Comparison of ENCODE assay signal across 1 cellular context in genomic region chr15:92645731-92646130, GRCh38.
TF ChIP-seq lines count a peak whose summit lies in the region.

No MANE protein-coding gene starts in this region.

TF ChIP-seq in H1, 55 proteins besides CTCF, POLR2A, EP300 and RAD21:
- TF ChIP-seq SP1 (IDR thresholded peaks at IDR 0.05; ENCODE audit: low read depth, low read length) = no peak
- TF ChIP-seq ATF3 (IDR thresholded peaks at IDR 0.05; ENCODE audit: insufficient read depth, low read depth, low read length) = no peak
- no peak for TF ChIP-seq TBP (IDR thresholded peaks at IDR 0.05; ENCODE audit: low read depth, low read length)
- TF ChIP-seq CREB1 (IDR thresholded peaks at IDR 0.05) = no peak
- TF ChIP-seq EGR1 (IDR thresholded peaks at IDR 0.05; ENCODE audit: borderline replicate concordance, low read depth, low read length) = no peak
- TF ChIP-seq, protein P1, sequence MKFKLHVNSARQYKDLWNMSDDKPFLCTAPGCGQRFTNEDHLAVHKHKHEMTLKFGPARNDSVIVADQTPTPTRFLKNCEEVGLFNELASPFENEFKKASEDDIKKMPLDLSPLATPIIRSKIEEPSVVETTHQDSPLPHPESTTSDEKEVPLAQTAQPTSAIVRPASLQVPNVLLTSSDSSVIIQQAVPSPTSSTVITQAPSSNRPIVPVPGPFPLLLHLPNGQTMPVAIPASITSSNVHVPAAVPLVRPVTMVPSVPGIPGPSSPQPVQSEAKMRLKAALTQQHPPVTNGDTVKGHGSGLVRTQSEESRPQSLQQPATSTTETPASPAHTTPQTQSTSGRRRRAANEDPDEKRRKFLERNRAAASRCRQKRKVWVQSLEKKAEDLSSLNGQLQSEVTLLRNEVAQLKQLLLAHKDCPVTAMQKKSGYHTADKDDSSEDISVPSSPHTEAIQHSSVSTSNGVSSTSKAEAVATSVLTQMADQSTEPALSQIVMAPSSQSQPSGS (IDR thresholded peaks at IDR 0.05; ENCODE audit: low read length) = no peak
- TF ChIP-seq GABPA (IDR thresholded peaks at IDR 0.05; ENCODE audit: borderline replicate concordance, insufficient read depth, low read length) = no peak
